ENCODE assay signal across 1 cellular context in genomic region chr3:147890114-147890513, GRCh38.
TF ChIP-seq lines count a peak whose summit lies in the region.

No MANE protein-coding gene starts in this region.

TF ChIP-seq in GM12878, 131 proteins besides CTCF, POLR2A, EP300 and RAD21 (continued from another document):
- TF ChIP-seq ZBTB33 (IDR thresholded peaks at IDR 0.05) = no peak
- no peak for TF ChIP-seq ZBTB11 (CRISPR knock-in tag; IDR thresholded peaks at IDR 0.05)
- no peak for TF ChIP-seq FOS (IDR thresholded peaks at IDR 0.05; ENCODE audit: borderline replicate concordance, extremely low read depth, insufficient read length)
- TF ChIP-seq NFYA (IDR thresholded peaks at IDR 0.05; ENCODE audit: borderline replicate concordance, low read depth, low read length) = no peak
- no peak for TF ChIP-seq ATF3 (IDR thresholded peaks at IDR 0.05; ENCODE audit: borderline replicate concordance, extremely low read depth, low read depth, low read length)
- TF ChIP-seq MEF2B (IDR thresholded peaks at IDR 0.05; ENCODE audit: partially characterized antibody, poor library complexity, severe bottlenecking) = peak; percentile 82
- TF ChIP-seq RFX5 (IDR thresholded peaks at IDR 0.05; ENCODE audit: low read depth, low read length) = no peak
- TF ChIP-seq BRCA1 (IDR thresholded peaks at IDR 0.05; ENCODE audit: low read depth, low read length) = no peak
- 0 out of 2 replicates have a peak, but pooled peaks have one; percentile 48 for TF ChIP-seq ZNF217 (IDR thresholded peaks at IDR 0.05)
- TF ChIP-seq SMARCA5 (IDR thresholded peaks at IDR 0.05) = no peak
- no peak for TF ChIP-seq PBX3 (IDR thresholded peaks at IDR 0.05; ENCODE audit: insufficient replicate concordance, low read depth, low read length)
